ENCODE assay signal across 17 cellular contexts in genomic region chr6:10552237-10552810, GRCh38.
"Had no signal": no experiment of that assay in that cellular context is flagged by ENCODE, and none has a peak within 500 bp of the region (broad histone marks: within the 10 kb centered on the region; RNA-seq: fewer than 3 reads in every experiment).

No MANE protein-coding gene starts in this region.

- H3K36me3 ChIP-seq: esophagus squamous epithelium, gastrocnemius medialis had no signal

- H3K27me3 ChIP-seq: esophagus squamous epithelium had no signal

- H3K9me3 ChIP-seq: esophagus squamous epithelium, gastrocnemius medialis, lower lobe of right lung had no signal

- ATAC-seq: activated T-cell treated with anti-CD3 and anti-CD28 coated beads, Interleukin-2, amount 50 U/mL, for 4 hours; gastrocnemius medialis; lower lobe of right lung; natural killer cell; WTC11 had no signal

- H3K27ac ChIP-seq: coronary artery, esophagus squamous epithelium, gastrocnemius medialis, lower lobe of right lung had no signal

- DNase-seq: activated CD4-positive, alpha-beta T cell treated with anti-CD3 and anti-CD28 coated beads, Interleukin-2, amount 50 U/mL, for 4 hours; activated CD8-positive, alpha-beta memory T cell treated with anti-CD3 and anti-CD28 coated beads, Interleukin-2, amount 50 U/mL, for 48 hours; activated naive CD4-positive, alpha-beta T cell treated with Interleukin-2 at 50 U/mL for 16 hours; activated naive CD8-positive, alpha-beta T cell treated with anti-CD3 and anti-CD28 coated beads for 36 hours; activated T-cell treated with anti-CD3 and anti-CD28 coated beads, Interleukin-2, amount 50 U/mL, for 4 hours; esophagus squamous epithelium; gastrocnemius medialis; head of caudate nucleus; hypothalamus; lower lobe of right lung; natural killer cell; retina; stimulated activated CD4-positive, alpha-beta T cell treated with anti-CD3 and anti-CD28 coated beads, Interleukin-4, amount 100 ng/mL, for 24 hours; stimulated activated naive CD4-positive, alpha-beta T cell treated with Interleukin-2 at 50 U/mL for 16 hours; T-helper 9 cell had no signal

- H3K4me3 ChIP-seq: coronary artery, esophagus squamous epithelium, gastrocnemius medialis, lower lobe of right lung had no signal
